ENCODE assay signal across 1 cellular context in the genomic region with DNA sequence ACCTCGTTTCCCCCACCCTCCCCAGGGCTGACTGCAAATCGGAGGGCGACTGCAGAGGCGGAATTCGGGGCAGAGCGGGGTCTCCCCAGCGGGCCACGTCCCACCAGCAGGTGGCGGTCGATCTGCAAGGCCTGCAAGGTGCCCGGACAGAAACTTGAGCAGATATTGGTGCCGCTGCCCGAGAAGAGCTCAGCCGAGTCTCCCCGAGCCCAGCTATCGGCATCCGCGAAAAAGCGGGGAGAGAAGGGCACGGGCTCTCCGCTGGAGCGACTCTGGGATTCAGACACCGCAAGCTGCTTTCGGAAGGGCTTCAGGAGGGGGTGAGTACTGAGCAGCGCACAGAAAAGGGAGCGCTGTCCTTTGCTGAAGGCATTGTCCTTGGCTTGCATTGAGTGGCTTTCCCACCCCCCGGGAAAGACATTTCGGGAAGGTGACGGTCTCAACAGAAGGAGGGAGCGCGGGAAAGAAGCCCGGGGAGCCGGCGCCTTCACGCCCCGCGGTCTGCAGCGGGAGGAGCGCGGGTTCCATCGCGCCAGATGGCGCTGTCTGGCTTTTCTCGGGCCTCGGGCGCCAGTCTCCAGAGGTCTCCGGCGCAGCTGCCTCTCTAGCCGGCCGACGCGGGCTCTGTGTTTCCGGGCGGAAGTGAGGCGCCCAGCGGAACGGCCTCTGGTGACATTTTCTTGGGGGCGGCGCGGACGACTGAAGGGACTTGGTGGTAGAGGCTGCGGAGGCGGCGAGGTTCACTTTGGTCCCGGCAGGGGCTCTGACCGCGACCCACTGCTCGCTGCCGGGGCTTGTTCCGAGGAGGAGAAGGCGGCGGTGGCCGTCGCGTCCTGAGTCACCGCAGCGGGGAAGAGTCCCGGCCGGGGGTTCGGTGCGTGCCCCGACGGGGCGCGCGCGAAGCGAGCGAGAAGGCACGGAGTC.
TF ChIP-seq lines count a peak whose summit lies in the region.

No MANE protein-coding gene starts in this region.

TF ChIP-seq in K562, 482 proteins besides CTCF, POLR2A, EP300 and RAD21 (continued from another document and continues in another):
- TF ChIP-seq MTA3 (IDR thresholded peaks at IDR 0.05; ENCODE audit: borderline replicate concordance) = no peak; the same call in 1 of the 2 replicates
- TF ChIP-seq NR2F6 (CRISPR knock-in tag; IDR thresholded peaks at IDR 0.05) = no peak
- peak; percentile 43 for TF ChIP-seq ESRRA (IDR thresholded peaks at IDR 0.05; ENCODE audit: borderline replicate concordance, low read depth)
- TF ChIP-seq, protein P1, sequence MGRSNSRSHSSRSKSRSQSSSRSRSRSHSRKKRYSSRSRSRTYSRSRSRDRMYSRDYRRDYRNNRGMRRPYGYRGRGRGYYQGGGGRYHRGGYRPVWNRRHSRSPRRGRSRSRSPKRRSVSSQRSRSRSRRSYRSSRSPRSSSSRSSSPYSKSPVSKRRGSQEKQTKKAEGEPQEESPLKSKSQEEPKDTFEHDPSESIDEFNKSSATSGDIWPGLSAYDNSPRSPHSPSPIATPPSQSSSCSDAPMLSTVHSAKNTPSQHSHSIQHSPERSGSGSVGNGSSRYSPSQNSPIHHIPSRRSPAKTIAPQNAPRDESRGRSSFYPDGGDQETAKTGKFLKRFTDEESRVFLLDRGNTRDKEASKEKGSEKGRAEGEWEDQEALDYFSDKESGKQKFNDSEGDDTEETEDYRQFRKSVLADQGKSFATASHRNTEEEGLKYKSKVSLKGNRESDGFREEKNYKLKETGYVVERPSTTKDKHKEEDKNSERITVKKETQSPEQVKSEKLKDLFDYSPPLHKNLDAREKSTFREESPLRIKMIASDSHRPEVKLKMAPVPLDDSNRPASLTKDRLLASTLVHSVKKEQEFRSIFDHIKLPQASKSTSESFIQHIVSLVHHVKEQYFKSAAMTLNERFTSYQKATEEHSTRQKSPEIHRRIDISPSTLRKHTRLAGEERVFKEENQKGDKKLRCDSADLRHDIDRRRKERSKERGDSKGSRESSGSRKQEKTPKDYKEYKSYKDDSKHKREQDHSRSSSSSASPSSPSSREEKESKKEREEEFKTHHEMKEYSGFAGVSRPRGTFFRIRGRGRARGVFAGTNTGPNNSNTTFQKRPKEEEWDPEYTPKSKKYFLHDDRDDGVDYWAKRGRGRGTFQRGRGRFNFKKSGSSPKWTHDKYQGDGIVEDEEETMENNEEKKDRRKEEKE (IDR thresholded peaks at IDR 0.05; ENCODE audit: borderline replicate concordance in 1 of 2, control insufficient read depth in 1 of 2, low read depth in 2 of 2, low read length in 1 of 2) = peak in 1 of 2 experiments; percentile 64; a peak in 1 of 4 replicates
- TF ChIP-seq, protein P2, sequence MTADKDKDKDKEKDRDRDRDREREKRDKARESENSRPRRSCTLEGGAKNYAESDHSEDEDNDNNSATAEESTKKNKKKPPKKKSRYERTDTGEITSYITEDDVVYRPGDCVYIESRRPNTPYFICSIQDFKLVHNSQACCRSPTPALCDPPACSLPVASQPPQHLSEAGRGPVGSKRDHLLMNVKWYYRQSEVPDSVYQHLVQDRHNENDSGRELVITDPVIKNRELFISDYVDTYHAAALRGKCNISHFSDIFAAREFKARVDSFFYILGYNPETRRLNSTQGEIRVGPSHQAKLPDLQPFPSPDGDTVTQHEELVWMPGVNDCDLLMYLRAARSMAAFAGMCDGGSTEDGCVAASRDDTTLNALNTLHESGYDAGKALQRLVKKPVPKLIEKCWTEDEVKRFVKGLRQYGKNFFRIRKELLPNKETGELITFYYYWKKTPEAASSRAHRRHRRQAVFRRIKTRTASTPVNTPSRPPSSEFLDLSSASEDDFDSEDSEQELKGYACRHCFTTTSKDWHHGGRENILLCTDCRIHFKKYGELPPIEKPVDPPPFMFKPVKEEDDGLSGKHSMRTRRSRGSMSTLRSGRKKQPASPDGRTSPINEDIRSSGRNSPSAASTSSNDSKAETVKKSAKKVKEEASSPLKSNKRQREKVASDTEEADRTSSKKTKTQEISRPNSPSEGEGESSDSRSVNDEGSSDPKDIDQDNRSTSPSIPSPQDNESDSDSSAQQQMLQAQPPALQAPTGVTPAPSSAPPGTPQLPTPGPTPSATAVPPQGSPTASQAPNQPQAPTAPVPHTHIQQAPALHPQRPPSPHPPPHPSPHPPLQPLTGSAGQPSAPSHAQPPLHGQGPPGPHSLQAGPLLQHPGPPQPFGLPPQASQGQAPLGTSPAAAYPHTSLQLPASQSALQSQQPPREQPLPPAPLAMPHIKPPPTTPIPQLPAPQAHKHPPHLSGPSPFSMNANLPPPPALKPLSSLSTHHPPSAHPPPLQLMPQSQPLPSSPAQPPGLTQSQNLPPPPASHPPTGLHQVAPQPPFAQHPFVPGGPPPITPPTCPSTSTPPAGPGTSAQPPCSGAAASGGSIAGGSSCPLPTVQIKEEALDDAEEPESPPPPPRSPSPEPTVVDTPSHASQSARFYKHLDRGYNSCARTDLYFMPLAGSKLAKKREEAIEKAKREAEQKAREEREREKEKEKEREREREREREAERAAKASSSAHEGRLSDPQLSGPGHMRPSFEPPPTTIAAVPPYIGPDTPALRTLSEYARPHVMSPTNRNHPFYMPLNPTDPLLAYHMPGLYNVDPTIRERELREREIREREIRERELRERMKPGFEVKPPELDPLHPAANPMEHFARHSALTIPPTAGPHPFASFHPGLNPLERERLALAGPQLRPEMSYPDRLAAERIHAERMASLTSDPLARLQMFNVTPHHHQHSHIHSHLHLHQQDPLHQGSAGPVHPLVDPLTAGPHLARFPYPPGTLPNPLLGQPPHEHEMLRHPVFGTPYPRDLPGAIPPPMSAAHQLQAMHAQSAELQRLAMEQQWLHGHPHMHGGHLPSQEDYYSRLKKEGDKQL (CRISPR knock-in tag; IDR thresholded peaks at IDR 0.05; ENCODE audit: borderline replicate concordance) = no peak
- 0 out of 2 replicates have a peak, but pooled peaks have one; percentile 27 for TF ChIP-seq SIN3B (IDR thresholded peaks at IDR 0.05; ENCODE audit: low read depth)
- TF ChIP-seq, protein P3, sequence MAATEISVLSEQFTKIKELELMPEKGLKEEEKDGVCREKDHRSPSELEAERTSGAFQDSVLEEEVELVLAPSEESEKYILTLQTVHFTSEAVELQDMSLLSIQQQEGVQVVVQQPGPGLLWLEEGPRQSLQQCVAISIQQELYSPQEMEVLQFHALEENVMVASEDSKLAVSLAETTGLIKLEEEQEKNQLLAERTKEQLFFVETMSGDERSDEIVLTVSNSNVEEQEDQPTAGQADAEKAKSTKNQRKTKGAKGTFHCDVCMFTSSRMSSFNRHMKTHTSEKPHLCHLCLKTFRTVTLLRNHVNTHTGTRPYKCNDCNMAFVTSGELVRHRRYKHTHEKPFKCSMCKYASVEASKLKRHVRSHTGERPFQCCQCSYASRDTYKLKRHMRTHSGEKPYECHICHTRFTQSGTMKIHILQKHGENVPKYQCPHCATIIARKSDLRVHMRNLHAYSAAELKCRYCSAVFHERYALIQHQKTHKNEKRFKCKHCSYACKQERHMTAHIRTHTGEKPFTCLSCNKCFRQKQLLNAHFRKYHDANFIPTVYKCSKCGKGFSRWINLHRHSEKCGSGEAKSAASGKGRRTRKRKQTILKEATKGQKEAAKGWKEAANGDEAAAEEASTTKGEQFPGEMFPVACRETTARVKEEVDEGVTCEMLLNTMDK (IDR thresholded peaks at IDR 0.05; ENCODE audit: borderline replicate concordance, insufficient read depth, low read depth, low read length, poor library complexity, severe bottlenecking) = peak; percentile 92
- TF ChIP-seq KHSRP (IDR thresholded peaks at IDR 0.05) = no peak
- TF ChIP-seq, protein P4, sequence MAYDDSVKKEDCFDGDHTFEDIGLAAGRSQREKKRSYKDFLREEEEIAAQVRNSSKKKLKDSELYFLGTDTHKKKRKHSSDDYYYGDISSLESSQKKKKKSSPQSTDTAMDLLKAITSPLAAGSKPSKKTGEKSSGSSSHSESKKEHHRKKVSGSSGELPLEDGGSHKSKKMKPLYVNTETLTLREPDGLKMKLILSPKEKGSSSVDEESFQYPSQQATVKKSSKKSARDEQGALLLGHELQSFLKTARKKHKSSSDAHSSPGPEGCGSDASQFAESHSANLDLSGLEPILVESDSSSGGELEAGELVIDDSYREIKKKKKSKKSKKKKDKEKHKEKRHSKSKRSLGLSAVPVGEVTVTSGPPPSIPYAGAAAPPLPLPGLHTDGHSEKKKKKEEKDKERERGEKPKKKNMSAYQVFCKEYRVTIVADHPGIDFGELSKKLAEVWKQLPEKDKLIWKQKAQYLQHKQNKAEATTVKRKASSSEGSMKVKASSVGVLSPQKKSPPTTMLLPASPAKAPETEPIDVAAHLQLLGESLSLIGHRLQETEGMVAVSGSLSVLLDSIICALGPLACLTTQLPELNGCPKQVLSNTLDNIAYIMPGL (CRISPR knock-in tag; IDR thresholded peaks at IDR 0.05) = no peak
- peak; percentile 82; the same call in 1 of the 2 replicates for TF ChIP-seq SMAD4 (CRISPR knock-in tag; conservative IDR thresholded peaks at IDR 0.05)
- TF ChIP-seq HLTF (IDR thresholded peaks at IDR 0.05) = no peak
- TF ChIP-seq RCOR1 (IDR thresholded peaks at IDR 0.05; ENCODE audit: borderline replicate concordance in 1 of 2, low read depth in 2 of 2, low read length in 2 of 2) = no peak
- TF ChIP-seq E2F3 (CRISPR knock-in tag; IDR thresholded peaks at IDR 0.05) = 0 out of 2 replicates have a peak, but pooled peaks have one; percentile 14
- TF ChIP-seq, protein P5, sequence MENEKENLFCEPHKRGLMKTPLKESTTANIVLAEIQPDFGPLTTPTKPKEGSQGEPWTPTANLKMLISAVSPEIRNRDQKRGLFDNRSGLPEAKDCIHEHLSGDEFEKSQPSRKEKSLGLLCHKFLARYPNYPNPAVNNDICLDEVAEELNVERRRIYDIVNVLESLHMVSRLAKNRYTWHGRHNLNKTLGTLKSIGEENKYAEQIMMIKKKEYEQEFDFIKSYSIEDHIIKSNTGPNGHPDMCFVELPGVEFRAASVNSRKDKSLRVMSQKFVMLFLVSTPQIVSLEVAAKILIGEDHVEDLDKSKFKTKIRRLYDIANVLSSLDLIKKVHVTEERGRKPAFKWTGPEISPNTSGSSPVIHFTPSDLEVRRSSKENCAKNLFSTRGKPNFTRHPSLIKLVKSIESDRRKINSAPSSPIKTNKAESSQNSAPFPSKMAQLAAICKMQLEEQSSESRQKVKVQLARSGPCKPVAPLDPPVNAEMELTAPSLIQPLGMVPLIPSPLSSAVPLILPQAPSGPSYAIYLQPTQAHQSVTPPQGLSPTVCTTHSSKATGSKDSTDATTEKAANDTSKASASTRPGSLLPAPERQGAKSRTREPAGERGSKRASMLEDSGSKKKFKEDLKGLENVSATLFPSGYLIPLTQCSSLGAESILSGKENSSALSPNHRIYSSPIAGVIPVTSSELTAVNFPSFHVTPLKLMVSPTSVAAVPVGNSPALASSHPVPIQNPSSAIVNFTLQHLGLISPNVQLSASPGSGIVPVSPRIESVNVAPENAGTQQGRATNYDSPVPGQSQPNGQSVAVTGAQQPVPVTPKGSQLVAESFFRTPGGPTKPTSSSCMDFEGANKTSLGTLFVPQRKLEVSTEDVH (IDR thresholded peaks at IDR 0.05; ENCODE audit: low read depth, partially characterized antibody) = peak; percentile 69
- TF ChIP-seq FUS (optimal IDR thresholded peaks at IDR 0.05; ENCODE audit: low read depth, low read length) = no peak
- TF ChIP-seq, protein P6, sequence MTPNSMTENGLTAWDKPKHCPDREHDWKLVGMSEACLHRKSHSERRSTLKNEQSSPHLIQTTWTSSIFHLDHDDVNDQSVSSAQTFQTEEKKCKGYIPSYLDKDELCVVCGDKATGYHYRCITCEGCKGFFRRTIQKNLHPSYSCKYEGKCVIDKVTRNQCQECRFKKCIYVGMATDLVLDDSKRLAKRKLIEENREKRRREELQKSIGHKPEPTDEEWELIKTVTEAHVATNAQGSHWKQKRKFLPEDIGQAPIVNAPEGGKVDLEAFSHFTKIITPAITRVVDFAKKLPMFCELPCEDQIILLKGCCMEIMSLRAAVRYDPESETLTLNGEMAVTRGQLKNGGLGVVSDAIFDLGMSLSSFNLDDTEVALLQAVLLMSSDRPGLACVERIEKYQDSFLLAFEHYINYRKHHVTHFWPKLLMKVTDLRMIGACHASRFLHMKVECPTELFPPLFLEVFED (CRISPR knock-in tag; conservative IDR thresholded peaks at IDR 0.05) = no peak
- no peak for TF ChIP-seq ATF1 (CRISPR knock-in tag; IDR thresholded peaks at IDR 0.05)
- peak; percentile 67 for TF ChIP-seq ATF1 (tag; IDR thresholded peaks at IDR 0.05)
- TF ChIP-seq, protein P7, sequence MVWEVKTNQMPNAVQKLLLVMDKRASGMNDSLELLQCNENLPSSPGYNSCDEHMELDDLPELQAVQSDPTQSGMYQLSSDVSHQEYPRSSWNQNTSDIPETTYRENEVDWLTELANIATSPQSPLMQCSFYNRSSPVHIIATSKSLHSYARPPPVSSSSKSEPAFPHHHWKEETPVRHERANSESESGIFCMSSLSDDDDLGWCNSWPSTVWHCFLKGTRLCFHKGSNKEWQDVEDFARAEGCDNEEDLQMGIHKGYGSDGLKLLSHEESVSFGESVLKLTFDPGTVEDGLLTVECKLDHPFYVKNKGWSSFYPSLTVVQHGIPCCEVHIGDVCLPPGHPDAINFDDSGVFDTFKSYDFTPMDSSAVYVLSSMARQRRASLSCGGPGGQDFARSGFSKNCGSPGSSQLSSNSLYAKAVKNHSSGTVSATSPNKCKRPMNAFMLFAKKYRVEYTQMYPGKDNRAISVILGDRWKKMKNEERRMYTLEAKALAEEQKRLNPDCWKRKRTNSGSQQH (CRISPR knock-in tag; IDR thresholded peaks at IDR 0.05) = no peak
- TF ChIP-seq TRIM28 (IDR thresholded peaks at IDR 0.05) = no peak
- TF ChIP-seq ZNF589 (CRISPR knock-in tag; IDR thresholded peaks at IDR 0.05; ENCODE audit: low read depth) = no peak
- no peak for TF ChIP-seq CBX2 (IDR thresholded peaks at IDR 0.05; ENCODE audit: insufficient read depth, low read length, poor library complexity, severe bottlenecking)
- no peak for TF ChIP-seq GABPB2 (CRISPR knock-in tag; conservative IDR thresholded peaks at IDR 0.05)
- no peak for TF ChIP-seq SMARCB1 (IDR thresholded peaks at IDR 0.05; ENCODE audit: insufficient read length, low read depth)
- TF ChIP-seq ZNF778 (CRISPR knock-in tag; IDR thresholded peaks at IDR 0.05) = no peak
- TF ChIP-seq SIX5 (IDR thresholded peaks at IDR 0.05; ENCODE audit: borderline replicate concordance in 1 of 2, insufficient read depth in 1 of 2, low read depth in 1 of 2, low read length in 2 of 2) = peak in 1 of 2 experiments; percentile 27; a peak in 1 of 4 replicates
- TF ChIP-seq JUN (IDR thresholded peaks at IDR 0.05; ENCODE audit: borderline replicate concordance, low read depth, low read length) = no peak
- TF ChIP-seq JUN (CRISPR knock-in tag; IDR thresholded peaks at IDR 0.05; ENCODE audit: borderline replicate concordance) = no peak
- no peak for TF ChIP-seq KLF6 (CRISPR knock-in tag; IDR thresholded peaks at IDR 0.05; ENCODE audit: borderline replicate concordance)
- TF ChIP-seq, protein P8, sequence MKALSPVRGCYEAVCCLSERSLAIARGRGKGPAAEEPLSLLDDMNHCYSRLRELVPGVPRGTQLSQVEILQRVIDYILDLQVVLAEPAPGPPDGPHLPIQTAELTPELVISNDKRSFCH (CRISPR knock-in tag; IDR thresholded peaks at IDR 0.05) = no peak
- TF ChIP-seq, protein P8 (tag; IDR thresholded peaks at IDR 0.05) = no peak; the same call in 1 of the 2 replicates
